In genomic region chr19:52191951-52192350, GRCh38 we compare ENCODE assay signal across 11 cellular contexts. TPM values are rescaled to one million over a fixed set of nuclear protein-coding genes. Genes with fewer than 3 reads are reported as not detected.
DNase-seq lines count a peak whose midpoint lies in the region; ATAC-seq, FAIRE-seq and TF ChIP-seq lines count a peak whose summit lies in the region.
"Had no signal": no experiment of that assay in that cellular context is flagged by ENCODE, and none has a peak within 500 bp of the region (broad histone marks: within the 10 kb centered on the region; RNA-seq: fewer than 3 reads in every experiment).

No MANE protein-coding gene starts in this region.

- peaks cover 23% of the 10 kb centered on the region for H3K4me1 ChIP-seq in cardiac muscle cell (ENCODE audit: low read depth)
- H3K4me1 ChIP-seq in K562 (replicated peaks in 1 of 2; ENCODE audit: control insufficient read depth in 2 of 2, insufficient read depth in 2 of 2, low read length in 2 of 2): peaks cover 7 to 14% of the 10 kb centered on the region in 2 experiments; a peak in 3 of 5 replicates
- peaks cover 26 to 31% of the 10 kb centered on the region in 2 donors for H3K4me1 ChIP-seq in mucosa of rectum (ENCODE audit: control insufficient read depth in 2 of 2, insufficient read depth in 2 of 2, low read length in 2 of 2)
- H3K4me1 ChIP-seq in vagina: peaks cover 78% of the 10 kb centered on the region

- H3K36me3 ChIP-seq in cardiac muscle cell (peaks cover 14% of the 10 kb centered on the region), K562 (ENCODE audit: control insufficient read depth, insufficient read depth, low read length) (peaks cover 59% of the 10 kb centered on the region), mucosa of rectum (ENCODE audit: control insufficient read depth in 2 of 2, insufficient read depth in 2 of 2, low read length in 2 of 2) (peaks cover 28% of the 10 kb centered on the region in 2 donors), vagina (peaks cover 0 to 16% of the 10 kb centered on the region in 2 donors)

- no peaks in the 10 kb centered on the region for H3K9me1 ChIP-seq in K562 (ENCODE audit: control insufficient read depth, insufficient read depth, low read length)

- no peak overlapping the region for H2AFZ ChIP-seq in K562 (ENCODE audit: low read depth, low read length)

- TF ChIP-seq RAD21 in K562 (CRISPR knock-in tag; conservative IDR thresholded peaks at IDR 0.05 in 1 of 2, IDR thresholded peaks at IDR 0.05 in 1 of 2): no peak

- no peaks in the 10 kb centered on the region; the same call in 1 of the 2 replicates for H4K20me1 ChIP-seq in K562 (replicated peaks; ENCODE audit: control insufficient read depth, insufficient read depth, low read length)

- 46% methylated on average over 1 of the region's 2 CpGs for WGBS in K562 (ENCODE audit: insufficient coverage, low coverage, missing lambda C conversion rate)

- H3K27ac ChIP-seq in cardiac muscle cell (peak overlapping the region; percentile 97), K562 (ENCODE audit: extremely low read depth, low read depth, low read length) (no peak overlapping the region), mucosa of rectum (ENCODE audit: low read depth in 2 of 2, low read length in 2 of 2) (peak overlapping the region; percentile 26 to 42), vagina (peak overlapping the region; percentile 92)
- H3K27ac ChIP-seq: foreskin keratinocyte had no signal

- H3K9me3 ChIP-seq in cardiac muscle cell (ENCODE audit: low read depth): no peaks in the 10 kb centered on the region
- H3K9me3 ChIP-seq in K562 (replicated peaks; ENCODE audit: control insufficient read depth, insufficient read depth, low read depth, low read length): no peaks in the 10 kb centered on the region
- H3K9me3 ChIP-seq in mucosa of rectum (ENCODE audit: control insufficient read depth in 2 of 2, low read length in 2 of 2): no peaks in the 10 kb centered on the region
- no peaks in the 10 kb centered on the region for H3K9me3 ChIP-seq in vagina

- POLR2A ChIA-PET in K562 (lab: Yijun Ruan, JAX): interaction anchor here (5.3 kb wide), 1 partner anchor 12 kb away, joined by 29 read pairs; no protein-coding TSS in a partner anchor

- no TSS peak for BruUV-seq in K562 (replicated peaks; lab: Mats Ljungman, UMichigan)

- in situ Hi-C loops in K562 (cut with MboI): no loop called here

- H3K4me3 ChIP-seq in cardiac muscle cell: peak overlapping the region; percentile 53
- peak overlapping the region; percentile 82; the same call in 1 of the 2 replicates for H3K4me3 ChIP-seq in K562
- peak overlapping the region in 1 of 2 donors; percentile 83 for H3K4me3 ChIP-seq in mucosa of rectum (ENCODE audit: low read length in 2 of 2)
- peak overlapping the region in 1 of 2 donors; percentile 72 for H3K4me3 ChIP-seq in vagina

- intact Hi-C loops in left cardiac atrium (cut with DNase I): no loop called here
- intact Hi-C loops in K562 (cut with micrococcal nuclease): no loop called here
- intact Hi-C loops in vagina (cut with DNase I): no loop called here

- H3K27me3 ChIP-seq in cardiac muscle cell: no peaks in the 10 kb centered on the region
- H3K27me3 ChIP-seq in K562 (ENCODE audit: control insufficient read depth in 2 of 2, insufficient read depth in 2 of 2, low read length in 2 of 2): no peaks in the 10 kb centered on the region
- no peaks in the 10 kb centered on the region for H3K27me3 ChIP-seq in mucosa of rectum (ENCODE audit: control insufficient read depth in 2 of 2, insufficient read depth in 2 of 2, low read length in 2 of 2)
- no peaks in the 10 kb centered on the region for H3K27me3 ChIP-seq in vagina
- H3K27me3 ChIP-seq: foreskin keratinocyte had no signal

- no peak for ATAC-seq in left cardiac atrium
- ATAC-seq in K562: no peak
- no peak for ATAC-seq in GM18517 (IDR thresholded peaks at IDR 0.05; ENCODE audit: unreplicated experiment)
- ATAC-seq: foreskin keratinocyte had no signal

- TF ChIP-seq EP300 in K562 (IDR thresholded peaks at IDR 0.05; ENCODE audit: low read length): no peak

- TF ChIP-seq CTCF in cardiac muscle cell (IDR thresholded peaks at IDR 0.05; ENCODE audit: low read depth, low read length): no peak
- TF ChIP-seq CTCF in K562 (IDR thresholded peaks at IDR 0.05 in 2 of 3, conservative IDR thresholded peaks at IDR 0.05 in 1 of 3; ENCODE audit: insufficient read depth in 2 of 3, low read depth in 1 of 3, low read length in 3 of 3): no peak
- TF ChIP-seq CTCF in vagina (IDR thresholded peaks at IDR 0.05): no peak

- FAIRE-seq in K562 (lab: Jason Lieb, UNC): no peak
- FAIRE-seq: D721Med had no signal

- CTCF ChIA-PET in K562 (lab: Yijun Ruan, JAX; ENCODE audit: low intra/inter-chr PET ratio): no interaction called here

- H3K9ac ChIP-seq in K562 (ENCODE audit: insufficient read depth in 1 of 2, low read depth in 2 of 2, low read length in 2 of 2) (peak overlapping the region in 1 of 2 experiments; percentile 95; a peak in 2 of 4 replicates), mucosa of rectum (ENCODE audit: low read depth in 1 of 2, low read length in 2 of 2) (peak overlapping the region; percentile 6 to 42)

- peak in 1 of 2 donors; percentile 45 for DNase-seq in cardiac muscle cell (ENCODE audit: low read depth in 1 of 2, low spot score in 1 of 2)
- DNase-seq in left cardiac atrium: no peak
- peak in 1 of 4 experiments; percentile 37 for DNase-seq in K562 (ENCODE audit: extremely low read depth in 1 of 4, low spot score in 3 of 4)
- no peak for DNase-seq in vagina (ENCODE audit: extremely low spot score in 2 of 2)
- DNase-seq in GM03348 (ENCODE audit: low spot score): no peak
- no peak for DNase-seq in stimulated activated naive CD4-positive, alpha-beta T cell treated with Interleukin-2 at 50 U/mL for 16 hours (lab: John Stamatoyannopoulos, UW)
- DNase-seq: foreskin keratinocyte, NCI-H510A had no signal

- peak overlapping the region; percentile 84 for H3K4me2 ChIP-seq in K562 (ENCODE audit: insufficient read depth, low read length)

- H3K79me2 ChIP-seq in K562 (ENCODE audit: control insufficient read depth, insufficient read depth, low read length): peaks cover 74% of the 10 kb centered on the region

- TF ChIP-seq POLR2A in K562 (conservative IDR thresholded peaks at IDR 0.05): no peak
- no peak for TF ChIP-seq POLR2A in vagina (IDR thresholded peaks at IDR 0.05)

RNA-seq across cellular contexts. Expression of gene PPP2R1A, which starts 2.1 kb away (rescaled TPM):
- 641 and 821 TPM in 2 replicates for total RNA-seq in cardiac muscle cell
- polyA plus RNA-seq in cardiac muscle cell: 724 and 813 TPM in 2 replicates
- 100 to 1,000 TPM; 276 to 389 TPM for total RNA-seq in left cardiac atrium
- 81.8 and 144 TPM in 2 replicates for total RNA-seq in K562 (2011; cell fraction: chromatin; rRNA removed; ENCODE audit: low replicate concordance)
- total RNA-seq in K562 (2011; cell fraction: nucleolus; rRNA removed): 101 and 118 TPM in 2 replicates
- total RNA-seq in K562 (2011; cell fraction: nucleoplasm; rRNA removed): 97.3 and 106 TPM in 2 replicates
- 70.1 and 109 TPM in 2 replicates for total RNA-seq in K562 (2014; rRNA removed)
- 57.1 and 82.6 TPM in 2 replicates for total RNA-seq in K562 (2014; rRNA removed; fragmentation: Illumina TruSeq; extraction: Trizol)
- total RNA-seq in K562 (2015; rRNA removed; fragmentation: Illumina TruSeq; extraction: Trizol): 60.4 and 62.8 TPM in 2 replicates
- total RNA-seq in K562 (2021): 203 and 211 TPM in 2 replicates
- polyA plus RNA-seq in K562 (2011; rRNA removed): 76.1 and 136 TPM in 2 replicates
- 94.5 and 135 TPM in 2 replicates for polyA plus RNA-seq in K562 (2011; cell fraction: cytosol; rRNA removed)
- 73.6 and 105 TPM in 2 replicates for polyA plus RNA-seq in K562 (2011; cell fraction: nucleus; rRNA removed)
- 164 and 276 TPM in 2 replicates for polyA plus RNA-seq in K562 (2012)
- polyA plus RNA-seq in K562 (2014; fragmentation: Illumina TruSeq; extraction: Trizol): 151 and 153 TPM in 2 replicates
- 10 to 100 TPM; 10.1 to 16.0 TPM for polyA plus RNA-seq in K562 (2014; fragmentation: Nextera tagmentation; extraction: Ambion mirVana)
- 64.3 and 73.6 TPM in 2 replicates for polyA plus RNA-seq in K562 (2014; rRNA removed)
- polyA minus RNA-seq in K562 (2011; rRNA and poly(A)+ RNA removed): 119 and 129 TPM in 2 replicates
- polyA minus RNA-seq in K562 (2011; cell fraction: cytosol; rRNA and poly(A)+ RNA removed): 148 and 155 TPM in 2 replicates
- 49.5 and 68.0 TPM in 2 replicates for polyA minus RNA-seq in K562 (2011; cell fraction: nucleus; rRNA and poly(A)+ RNA removed)
- total RNA-seq in vagina: 163 TPM

RNA-seq across cellular contexts. Expression of gene ZNF836, which starts 20.5 kb away (rescaled TPM):
- 9.4 and 13.1 TPM in 2 replicates for total RNA-seq in cardiac muscle cell
- 7.3 and 10.8 TPM in 2 replicates for polyA plus RNA-seq in cardiac muscle cell
- total RNA-seq in left cardiac atrium: 10 to 100 TPM in 1 of 2 donors, 1 to 10 TPM in 1; 8.9 to 10.5 TPM
- 0.97 TPM in 1 of 2 replicates, not detected in the other for total RNA-seq in K562 (2011; cell fraction: chromatin; rRNA removed; ENCODE audit: low replicate concordance)
- total RNA-seq in K562 (2011; cell fraction: nucleolus; rRNA removed): not detected in 2 replicates
- 0.15 and 0.69 TPM in 2 replicates for total RNA-seq in K562 (2011; cell fraction: nucleoplasm; rRNA removed)
- total RNA-seq in K562 (2014; rRNA removed): 0.20 and 0.50 TPM in 2 replicates
- 0.19 and 0.69 TPM in 2 replicates for total RNA-seq in K562 (2014; rRNA removed; fragmentation: Illumina TruSeq; extraction: Trizol)
- 0.15 and 0.65 TPM in 2 replicates for total RNA-seq in K562 (2015; rRNA removed; fragmentation: Illumina TruSeq; extraction: Trizol)
- total RNA-seq in K562 (2021): 0.51 and 0.78 TPM in 2 replicates
- not detected in 2 replicates for polyA plus RNA-seq in K562 (2011; rRNA removed)
- polyA plus RNA-seq in K562 (2011; cell fraction: cytosol; rRNA removed): 0.21 TPM in 1 of 2 replicates, not detected in the other
- 0.18 TPM in 1 of 2 replicates, not detected in the other for polyA plus RNA-seq in K562 (2011; cell fraction: nucleus; rRNA removed)
- 0.68 and 1.7 TPM in 2 replicates for polyA plus RNA-seq in K562 (2012)
- 0.67 and 1.1 TPM in 2 replicates for polyA plus RNA-seq in K562 (2014; fragmentation: Illumina TruSeq; extraction: Trizol)
- polyA plus RNA-seq in K562 (2014; fragmentation: Nextera tagmentation; extraction: Ambion mirVana): under 1 TPM; 0.24 to 0.64 TPM
- polyA plus RNA-seq in K562 (2014; rRNA removed): not detected in 2 replicates
- polyA minus RNA-seq in K562 (2011; rRNA and poly(A)+ RNA removed): 0.06 TPM in 1 of 2 replicates, not detected in the other
- not detected in 2 replicates for polyA minus RNA-seq in K562 (2011; cell fraction: cytosol; rRNA and poly(A)+ RNA removed)
- not detected in 2 replicates for polyA minus RNA-seq in K562 (2011; cell fraction: nucleus; rRNA and poly(A)+ RNA removed)
- total RNA-seq in vagina: 3.9 TPM

RNA-seq across cellular contexts. Expression of gene ZNF616, which starts 52.2 kb away (rescaled TPM):
- 9.1 and 11.9 TPM in 2 replicates for total RNA-seq in cardiac muscle cell
- 7.7 and 15.3 TPM in 2 replicates for polyA plus RNA-seq in cardiac muscle cell
- 1 to 10 TPM; 5.4 to 7.8 TPM for total RNA-seq in left cardiac atrium
- total RNA-seq in K562 (2011; cell fraction: chromatin; rRNA removed; ENCODE audit: low replicate concordance): 9.9 and 32.8 TPM in 2 replicates
- 5.2 and 7.9 TPM in 2 replicates for total RNA-seq in K562 (2011; cell fraction: nucleolus; rRNA removed)
- 8.8 and 10.0 TPM in 2 replicates for total RNA-seq in K562 (2011; cell fraction: nucleoplasm; rRNA removed)
- 4.7 and 4.9 TPM in 2 replicates for total RNA-seq in K562 (2014; rRNA removed)
- 13.0 and 16.1 TPM in 2 replicates for total RNA-seq in K562 (2014; rRNA removed; fragmentation: Illumina TruSeq; extraction: Trizol)
- total RNA-seq in K562 (2015; rRNA removed; fragmentation: Illumina TruSeq; extraction: Trizol): 10.9 and 11.1 TPM in 2 replicates
- 9.4 and 9.6 TPM in 2 replicates for total RNA-seq in K562 (2021)
- 6.7 and 6.9 TPM in 2 replicates for polyA plus RNA-seq in K562 (2011; rRNA removed)
- 1.6 and 2.6 TPM in 2 replicates for polyA plus RNA-seq in K562 (2011; cell fraction: cytosol; rRNA removed)
- polyA plus RNA-seq in K562 (2011; cell fraction: nucleus; rRNA removed): 5.0 and 5.3 TPM in 2 replicates
- 7.7 and 8.3 TPM in 2 replicates for polyA plus RNA-seq in K562 (2012)
- 9.2 and 11.2 TPM in 2 replicates for polyA plus RNA-seq in K562 (2014; fragmentation: Illumina TruSeq; extraction: Trizol)
- polyA plus RNA-seq in K562 (2014; fragmentation: Nextera tagmentation; extraction: Ambion mirVana): 1 to 10 TPM; 3.4 to 6.5 TPM
- polyA plus RNA-seq in K562 (2014; rRNA removed): 3.7 and 5.0 TPM in 2 replicates
- polyA minus RNA-seq in K562 (2011; rRNA and poly(A)+ RNA removed): 17.9 and 25.4 TPM in 2 replicates
- 6.1 and 9.4 TPM in 2 replicates for polyA minus RNA-seq in K562 (2011; cell fraction: cytosol; rRNA and poly(A)+ RNA removed)
- 5.9 and 15.7 TPM in 2 replicates for polyA minus RNA-seq in K562 (2011; cell fraction: nucleus; rRNA and poly(A)+ RNA removed)
- 2.7 TPM for total RNA-seq in vagina
